Comparison of ENCODE assay signal across 25 cellular contexts in the genomic region with DNA sequence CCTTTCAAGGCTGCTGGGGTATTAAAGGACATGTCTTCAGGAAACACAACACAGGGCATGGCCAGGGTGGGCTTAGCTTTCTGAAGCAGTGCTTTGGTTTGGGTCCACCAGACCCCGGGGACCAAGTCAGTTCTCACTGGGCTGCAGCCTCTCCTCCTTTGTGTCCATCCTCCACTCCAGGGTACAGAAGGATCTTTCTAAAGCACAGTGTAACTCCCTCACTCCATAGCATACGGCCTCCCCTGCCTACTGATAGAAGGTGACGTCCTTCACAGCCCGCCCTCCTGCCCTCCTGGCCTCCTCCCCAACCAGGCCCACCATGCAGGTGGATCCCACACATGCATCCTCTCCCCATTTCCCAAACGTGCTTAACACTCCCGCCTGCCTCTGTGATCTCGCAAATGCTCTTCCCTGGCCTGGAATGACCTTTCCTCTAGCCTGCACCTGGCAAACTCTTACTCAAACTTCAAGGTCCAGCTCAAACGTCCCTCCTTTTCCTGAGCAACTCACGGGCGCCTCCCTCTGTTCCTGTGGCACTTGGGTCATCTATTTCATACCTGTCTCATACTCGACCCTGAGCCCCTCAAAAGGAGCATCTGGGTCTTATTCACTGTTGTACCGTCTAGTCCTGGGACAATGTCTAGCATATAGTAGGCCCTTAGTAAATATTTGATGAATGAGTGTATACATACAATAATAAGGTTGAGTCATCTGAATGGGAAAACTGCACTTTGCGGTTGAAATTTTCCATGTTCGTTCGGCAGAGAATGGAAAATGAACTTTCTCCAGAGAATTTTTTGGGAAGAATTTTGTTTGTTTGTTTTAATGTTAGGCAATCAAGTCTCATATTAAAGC.
DNase-seq lines count a peak whose midpoint lies in the region; ATAC-seq and TF ChIP-seq lines count a peak whose summit lies in the region.
"Had no signal": no experiment of that assay in that cellular context is flagged by ENCODE, and none has a peak within 500 bp of the region (broad histone marks: within the 10 kb centered on the region; RNA-seq: fewer than 3 reads in every experiment).

No MANE protein-coding gene starts in this region.

- H3K4me1 Mint-ChIP-seq in osteocyte (ENCODE audit: unreplicated experiment) = peaks cover 5% of the 10 kb centered on the region
- H3K4me1 Mint-ChIP-seq: activated naive CD4-positive, alpha-beta T cell treated with anti-CD3 and anti-CD28 coated beads, Interleukin-2, amount 50 U/mL, for 24 hours; CD14-positive monocyte had no signal

- peaks cover 2% of the 10 kb centered on the region for H3K27me3 Mint-ChIP-seq in osteocyte (ENCODE audit: unreplicated experiment)
- H3K27me3 Mint-ChIP-seq: activated naive CD4-positive, alpha-beta T cell treated with anti-CD3 and anti-CD28 coated beads, Interleukin-2, amount 50 U/mL, for 24 hours had no signal

- no peak overlapping the region for H3K27ac Mint-ChIP-seq in osteocyte (ENCODE audit: unreplicated experiment)
- H3K27ac Mint-ChIP-seq: activated naive CD4-positive, alpha-beta T cell treated with anti-CD3 and anti-CD28 coated beads, Interleukin-2, amount 50 U/mL, for 24 hours; dendritic cell treated with granulocyte-macrophage colony-stimulating factor and Interleukin-4, amounts not matched to agents 40 ng/mL and 50 ng/mL, for 4 days; neural progenitor cell had no signal

- no peak for ATAC-seq in HG02798 (IDR thresholded peaks at IDR 0.05; ENCODE audit: poor library complexity, unreplicated experiment)
- ATAC-seq: activated CD4-positive, CD25-positive, alpha-beta regulatory T cell treated with anti-CD3 and anti-CD28 coated beads, Interleukin-2, amount 50 U/mL, for 24 hours; left cardiac atrium had no signal

- no peak for TF ChIP-seq CTCF in osteocyte (IDR thresholded peaks at IDR 0.05)

- peaks cover 7% of the 10 kb centered on the region for H3K9me3 Mint-ChIP-seq in osteocyte (ENCODE audit: unreplicated experiment)
- H3K9me3 Mint-ChIP-seq: activated naive CD4-positive, alpha-beta T cell treated with anti-CD3 and anti-CD28 coated beads, Interleukin-2, amount 50 U/mL, for 24 hours had no signal

- no peaks in the 10 kb centered on the region for H3K36me3 Mint-ChIP-seq in osteocyte (ENCODE audit: unreplicated experiment)
- H3K36me3 Mint-ChIP-seq: activated naive CD4-positive, alpha-beta T cell treated with anti-CD3 and anti-CD28 coated beads, Interleukin-2, amount 50 U/mL, for 24 hours; CD14-positive monocyte had no signal

- peak; percentile 16 for DNase-seq in DMS53 treated with DMSO at 0.1 percent for 48 hours (lab: John Stamatoyannopoulos, UW; ENCODE audit: unreplicated experiment)
- DNase-seq in M059J (ENCODE audit: low read depth) = peak; percentile 13
- peak; percentile 57 for DNase-seq in astrocyte of the hippocampus (ENCODE audit: low read depth, low spot score)
- peak; percentile 73 for DNase-seq in osteocyte (ENCODE audit: extremely low spot score, unreplicated experiment)
- no peak for DNase-seq in SW 1271 (lab: John Stamatoyannopoulos, UW)
- no peak for DNase-seq in stimulated activated CD4-positive, alpha-beta T cell treated with anti-CD3 and anti-CD28 coated beads, Interleukin-4, amount 100 ng/mL, for 4 hours
- DNase-seq: activated CD4-positive, alpha-beta T cell treated with anti-CD3 and anti-CD28 coated beads, Interleukin-2, amount 50 U/mL, for 48 hours; amygdala; central memory CD4-positive, alpha-beta T cell; esophagus squamous epithelium; HCEC 1CT; left cardiac atrium; mammary epithelial cell; NCI-H1436; NCI-H446 treated with DMSO at 0.1 percent for 48 hours; right lobe of liver; SHP77; stimulated activated CD4-positive, alpha-beta T cell treated with anti-CD3 and anti-CD28 coated beads, Interleukin-2, amount 100 ng/mL, for 48 hours; transverse colon had no signal

- H3K4me3 Mint-ChIP-seq in osteocyte (ENCODE audit: unreplicated experiment) = no peak overlapping the region
- H3K4me3 Mint-ChIP-seq: activated naive CD4-positive, alpha-beta T cell treated with anti-CD3 and anti-CD28 coated beads, Interleukin-2, amount 50 U/mL, for 24 hours; CD14-positive monocyte; dendritic cell treated with granulocyte-macrophage colony-stimulating factor and Interleukin-4, amounts not matched to agents 40 ng/mL and 50 ng/mL, for 4 days; neural progenitor cell had no signal

Comparison
In these comparisons a context has a peak if more than half of its experiments do, and no peak if none do; other contexts are left out.
1. DNase-seq: peak in DMS53 treated with DMSO at 0.1 percent for 48 hours (single experiment), M059J (single experiment), astrocyte of the hippocampus (single experiment) and osteocyte (single experiment); none in SW 1271 (0 of 2) and stimulated activated CD4-positive, alpha-beta T cell treated with anti-CD3 and anti-CD28 coated beads, Interleukin-4, amount 100 ng/mL, for 4 hours (0 of 2).